1 cellular context compared by ENCODE assay signal in the genomic region with DNA sequence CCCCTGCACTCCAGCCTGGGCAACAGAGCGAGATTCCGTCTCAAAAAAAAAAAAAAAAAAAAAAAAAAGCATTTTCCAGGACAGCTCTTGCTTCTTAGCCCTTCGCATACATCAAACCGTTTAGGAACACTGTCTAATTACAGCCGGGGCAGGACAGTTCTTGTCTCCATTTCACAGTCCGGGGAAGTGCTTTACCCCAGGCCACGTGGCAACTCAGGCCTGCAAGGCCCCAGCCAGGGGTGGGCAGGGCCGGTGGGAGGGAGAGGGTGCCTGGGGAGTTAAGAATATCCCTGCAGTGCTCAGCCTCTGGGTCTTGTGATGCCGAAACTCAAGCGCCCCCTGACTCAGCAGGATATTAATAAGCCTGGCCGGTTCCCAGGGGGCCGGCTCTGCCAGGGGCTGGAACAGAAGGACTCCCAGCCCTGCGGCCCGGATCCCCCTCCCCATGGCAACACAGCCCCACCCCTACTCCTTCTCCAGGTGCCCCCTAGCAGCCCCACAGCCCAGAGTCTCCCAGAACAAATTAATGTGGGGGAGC.
A peak's percentile ranks its signal among the peaks of the same experiment; 100 is the strongest.
TF ChIP-seq lines count a peak whose summit lies in the region.

No MANE protein-coding gene starts in this region.

TF ChIP-seq in K562, 482 proteins besides CTCF, POLR2A, EP300 and RAD21 (continues in another document):
- TF ChIP-seq PPARD (CRISPR knock-in tag; IDR thresholded peaks at IDR 0.05) (no peak), RBM15 (IDR thresholded peaks at IDR 0.05; ENCODE audit: insufficient read depth, low read length) (no peak), TOE1 (IDR thresholded peaks at IDR 0.05; ENCODE audit: borderline replicate concordance) (no peak), TOE1 (CRISPR knock-in tag; IDR thresholded peaks at IDR 0.05; ENCODE audit: borderline replicate concordance, low read depth) (no peak), ZNF384 (IDR thresholded peaks at IDR 0.05; ENCODE audit: low read depth, low read length) (peak; percentile 50), KLF1 (tag; IDR thresholded peaks at IDR 0.05) (no peak), KDM4B (IDR thresholded peaks at IDR 0.05; ENCODE audit: borderline replicate concordance in 2 of 2, low read depth in 1 of 2) (no peak), HNRNPH1 (optimal IDR thresholded peaks at IDR 0.05; ENCODE audit: low read depth, low read length) (no peak), BCOR (IDR thresholded peaks at IDR 0.05) (no peak), BRD9 (IDR thresholded peaks at IDR 0.05; ENCODE audit: low read depth, partially characterized antibody) (no peak), HDAC3 (IDR thresholded peaks at IDR 0.05; ENCODE audit: borderline replicate concordance, partially characterized antibody) (no peak), ARID1B (IDR thresholded peaks at IDR 0.05) (no peak), ZFP36 (IDR thresholded peaks at IDR 0.05; ENCODE audit: low read depth, low read length, partially characterized antibody) (no peak), L3MBTL2 (IDR thresholded peaks at IDR 0.05) (peak; percentile 48; the same call in 1 of the 2 replicates), ZNF121 (CRISPR knock-in tag; conservative IDR thresholded peaks at IDR 0.05) (no peak), ZFX (CRISPR knock-in tag; IDR thresholded peaks at IDR 0.05) (peak; percentile 56), ZNF785 (CRISPR knock-in tag; IDR thresholded peaks at IDR 0.05) (no peak), GABPB2 (CRISPR knock-in tag; conservative IDR thresholded peaks at IDR 0.05) (no peak), TGIF2 (CRISPR knock-in tag; IDR thresholded peaks at IDR 0.05) (no peak), SRSF1 (IDR thresholded peaks at IDR 0.05; ENCODE audit: low read depth, low read length) (no peak), ZNF316 (IDR thresholded peaks at IDR 0.05) (peak; percentile 67)
- TF ChIP-seq, protein P1, sequence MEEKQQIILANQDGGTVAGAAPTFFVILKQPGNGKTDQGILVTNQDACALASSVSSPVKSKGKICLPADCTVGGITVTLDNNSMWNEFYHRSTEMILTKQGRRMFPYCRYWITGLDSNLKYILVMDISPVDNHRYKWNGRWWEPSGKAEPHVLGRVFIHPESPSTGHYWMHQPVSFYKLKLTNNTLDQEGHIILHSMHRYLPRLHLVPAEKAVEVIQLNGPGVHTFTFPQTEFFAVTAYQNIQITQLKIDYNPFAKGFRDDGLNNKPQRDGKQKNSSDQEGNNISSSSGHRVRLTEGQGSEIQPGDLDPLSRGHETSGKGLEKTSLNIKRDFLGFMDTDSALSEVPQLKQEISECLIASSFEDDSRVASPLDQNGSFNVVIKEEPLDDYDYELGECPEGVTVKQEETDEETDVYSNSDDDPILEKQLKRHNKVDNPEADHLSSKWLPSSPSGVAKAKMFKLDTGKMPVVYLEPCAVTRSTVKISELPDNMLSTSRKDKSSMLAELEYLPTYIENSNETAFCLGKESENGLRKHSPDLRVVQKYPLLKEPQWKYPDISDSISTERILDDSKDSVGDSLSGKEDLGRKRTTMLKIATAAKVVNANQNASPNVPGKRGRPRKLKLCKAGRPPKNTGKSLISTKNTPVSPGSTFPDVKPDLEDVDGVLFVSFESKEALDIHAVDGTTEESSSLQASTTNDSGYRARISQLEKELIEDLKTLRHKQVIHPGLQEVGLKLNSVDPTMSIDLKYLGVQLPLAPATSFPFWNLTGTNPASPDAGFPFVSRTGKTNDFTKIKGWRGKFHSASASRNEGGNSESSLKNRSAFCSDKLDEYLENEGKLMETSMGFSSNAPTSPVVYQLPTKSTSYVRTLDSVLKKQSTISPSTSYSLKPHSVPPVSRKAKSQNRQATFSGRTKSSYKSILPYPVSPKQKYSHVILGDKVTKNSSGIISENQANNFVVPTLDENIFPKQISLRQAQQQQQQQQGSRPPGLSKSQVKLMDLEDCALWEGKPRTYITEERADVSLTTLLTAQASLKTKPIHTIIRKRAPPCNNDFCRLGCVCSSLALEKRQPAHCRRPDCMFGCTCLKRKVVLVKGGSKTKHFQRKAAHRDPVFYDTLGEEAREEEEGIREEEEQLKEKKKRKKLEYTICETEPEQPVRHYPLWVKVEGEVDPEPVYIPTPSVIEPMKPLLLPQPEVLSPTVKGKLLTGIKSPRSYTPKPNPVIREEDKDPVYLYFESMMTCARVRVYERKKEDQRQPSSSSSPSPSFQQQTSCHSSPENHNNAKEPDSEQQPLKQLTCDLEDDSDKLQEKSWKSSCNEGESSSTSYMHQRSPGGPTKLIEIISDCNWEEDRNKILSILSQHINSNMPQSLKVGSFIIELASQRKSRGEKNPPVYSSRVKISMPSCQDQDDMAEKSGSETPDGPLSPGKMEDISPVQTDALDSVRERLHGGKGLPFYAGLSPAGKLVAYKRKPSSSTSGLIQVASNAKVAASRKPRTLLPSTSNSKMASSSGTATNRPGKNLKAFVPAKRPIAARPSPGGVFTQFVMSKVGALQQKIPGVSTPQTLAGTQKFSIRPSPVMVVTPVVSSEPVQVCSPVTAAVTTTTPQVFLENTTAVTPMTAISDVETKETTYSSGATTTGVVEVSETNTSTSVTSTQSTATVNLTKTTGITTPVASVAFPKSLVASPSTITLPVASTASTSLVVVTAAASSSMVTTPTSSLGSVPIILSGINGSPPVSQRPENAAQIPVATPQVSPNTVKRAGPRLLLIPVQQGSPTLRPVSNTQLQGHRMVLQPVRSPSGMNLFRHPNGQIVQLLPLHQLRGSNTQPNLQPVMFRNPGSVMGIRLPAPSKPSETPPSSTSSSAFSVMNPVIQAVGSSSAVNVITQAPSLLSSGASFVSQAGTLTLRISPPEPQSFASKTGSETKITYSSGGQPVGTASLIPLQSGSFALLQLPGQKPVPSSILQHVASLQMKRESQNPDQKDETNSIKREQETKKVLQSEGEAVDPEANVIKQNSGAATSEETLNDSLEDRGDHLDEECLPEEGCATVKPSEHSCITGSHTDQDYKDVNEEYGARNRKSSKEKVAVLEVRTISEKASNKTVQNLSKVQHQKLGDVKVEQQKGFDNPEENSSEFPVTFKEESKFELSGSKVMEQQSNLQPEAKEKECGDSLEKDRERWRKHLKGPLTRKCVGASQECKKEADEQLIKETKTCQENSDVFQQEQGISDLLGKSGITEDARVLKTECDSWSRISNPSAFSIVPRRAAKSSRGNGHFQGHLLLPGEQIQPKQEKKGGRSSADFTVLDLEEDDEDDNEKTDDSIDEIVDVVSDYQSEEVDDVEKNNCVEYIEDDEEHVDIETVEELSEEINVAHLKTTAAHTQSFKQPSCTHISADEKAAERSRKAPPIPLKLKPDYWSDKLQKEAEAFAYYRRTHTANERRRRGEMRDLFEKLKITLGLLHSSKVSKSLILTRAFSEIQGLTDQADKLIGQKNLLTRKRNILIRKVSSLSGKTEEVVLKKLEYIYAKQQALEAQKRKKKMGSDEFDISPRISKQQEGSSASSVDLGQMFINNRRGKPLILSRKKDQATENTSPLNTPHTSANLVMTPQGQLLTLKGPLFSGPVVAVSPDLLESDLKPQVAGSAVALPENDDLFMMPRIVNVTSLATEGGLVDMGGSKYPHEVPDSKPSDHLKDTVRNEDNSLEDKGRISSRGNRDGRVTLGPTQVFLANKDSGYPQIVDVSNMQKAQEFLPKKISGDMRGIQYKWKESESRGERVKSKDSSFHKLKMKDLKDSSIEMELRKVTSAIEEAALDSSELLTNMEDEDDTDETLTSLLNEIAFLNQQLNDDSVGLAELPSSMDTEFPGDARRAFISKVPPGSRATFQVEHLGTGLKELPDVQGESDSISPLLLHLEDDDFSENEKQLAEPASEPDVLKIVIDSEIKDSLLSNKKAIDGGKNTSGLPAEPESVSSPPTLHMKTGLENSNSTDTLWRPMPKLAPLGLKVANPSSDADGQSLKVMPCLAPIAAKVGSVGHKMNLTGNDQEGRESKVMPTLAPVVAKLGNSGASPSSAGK (IDR thresholded peaks at IDR 0.05) = peak; percentile 41
- TF ChIP-seq, protein P2, sequence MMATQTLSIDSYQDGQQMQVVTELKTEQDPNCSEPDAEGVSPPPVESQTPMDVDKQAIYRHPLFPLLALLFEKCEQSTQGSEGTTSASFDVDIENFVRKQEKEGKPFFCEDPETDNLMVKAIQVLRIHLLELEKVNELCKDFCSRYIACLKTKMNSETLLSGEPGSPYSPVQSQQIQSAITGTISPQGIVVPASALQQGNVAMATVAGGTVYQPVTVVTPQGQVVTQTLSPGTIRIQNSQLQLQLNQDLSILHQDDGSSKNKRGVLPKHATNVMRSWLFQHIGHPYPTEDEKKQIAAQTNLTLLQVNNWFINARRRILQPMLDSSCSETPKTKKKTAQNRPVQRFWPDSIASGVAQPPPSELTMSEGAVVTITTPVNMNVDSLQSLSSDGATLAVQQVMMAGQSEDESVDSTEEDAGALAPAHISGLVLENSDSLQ (IDR thresholded peaks at IDR 0.05) = no peak
- TF ChIP-seq, protein P3, sequence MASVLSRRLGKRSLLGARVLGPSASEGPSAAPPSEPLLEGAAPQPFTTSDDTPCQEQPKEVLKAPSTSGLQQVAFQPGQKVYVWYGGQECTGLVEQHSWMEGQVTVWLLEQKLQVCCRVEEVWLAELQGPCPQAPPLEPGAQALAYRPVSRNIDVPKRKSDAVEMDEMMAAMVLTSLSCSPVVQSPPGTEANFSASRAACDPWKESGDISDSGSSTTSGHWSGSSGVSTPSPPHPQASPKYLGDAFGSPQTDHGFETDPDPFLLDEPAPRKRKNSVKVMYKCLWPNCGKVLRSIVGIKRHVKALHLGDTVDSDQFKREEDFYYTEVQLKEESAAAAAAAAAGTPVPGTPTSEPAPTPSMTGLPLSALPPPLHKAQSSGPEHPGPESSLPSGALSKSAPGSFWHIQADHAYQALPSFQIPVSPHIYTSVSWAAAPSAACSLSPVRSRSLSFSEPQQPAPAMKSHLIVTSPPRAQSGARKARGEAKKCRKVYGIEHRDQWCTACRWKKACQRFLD (CRISPR knock-in tag; IDR thresholded peaks at IDR 0.05) = no peak
- TF ChIP-seq, protein P4, sequence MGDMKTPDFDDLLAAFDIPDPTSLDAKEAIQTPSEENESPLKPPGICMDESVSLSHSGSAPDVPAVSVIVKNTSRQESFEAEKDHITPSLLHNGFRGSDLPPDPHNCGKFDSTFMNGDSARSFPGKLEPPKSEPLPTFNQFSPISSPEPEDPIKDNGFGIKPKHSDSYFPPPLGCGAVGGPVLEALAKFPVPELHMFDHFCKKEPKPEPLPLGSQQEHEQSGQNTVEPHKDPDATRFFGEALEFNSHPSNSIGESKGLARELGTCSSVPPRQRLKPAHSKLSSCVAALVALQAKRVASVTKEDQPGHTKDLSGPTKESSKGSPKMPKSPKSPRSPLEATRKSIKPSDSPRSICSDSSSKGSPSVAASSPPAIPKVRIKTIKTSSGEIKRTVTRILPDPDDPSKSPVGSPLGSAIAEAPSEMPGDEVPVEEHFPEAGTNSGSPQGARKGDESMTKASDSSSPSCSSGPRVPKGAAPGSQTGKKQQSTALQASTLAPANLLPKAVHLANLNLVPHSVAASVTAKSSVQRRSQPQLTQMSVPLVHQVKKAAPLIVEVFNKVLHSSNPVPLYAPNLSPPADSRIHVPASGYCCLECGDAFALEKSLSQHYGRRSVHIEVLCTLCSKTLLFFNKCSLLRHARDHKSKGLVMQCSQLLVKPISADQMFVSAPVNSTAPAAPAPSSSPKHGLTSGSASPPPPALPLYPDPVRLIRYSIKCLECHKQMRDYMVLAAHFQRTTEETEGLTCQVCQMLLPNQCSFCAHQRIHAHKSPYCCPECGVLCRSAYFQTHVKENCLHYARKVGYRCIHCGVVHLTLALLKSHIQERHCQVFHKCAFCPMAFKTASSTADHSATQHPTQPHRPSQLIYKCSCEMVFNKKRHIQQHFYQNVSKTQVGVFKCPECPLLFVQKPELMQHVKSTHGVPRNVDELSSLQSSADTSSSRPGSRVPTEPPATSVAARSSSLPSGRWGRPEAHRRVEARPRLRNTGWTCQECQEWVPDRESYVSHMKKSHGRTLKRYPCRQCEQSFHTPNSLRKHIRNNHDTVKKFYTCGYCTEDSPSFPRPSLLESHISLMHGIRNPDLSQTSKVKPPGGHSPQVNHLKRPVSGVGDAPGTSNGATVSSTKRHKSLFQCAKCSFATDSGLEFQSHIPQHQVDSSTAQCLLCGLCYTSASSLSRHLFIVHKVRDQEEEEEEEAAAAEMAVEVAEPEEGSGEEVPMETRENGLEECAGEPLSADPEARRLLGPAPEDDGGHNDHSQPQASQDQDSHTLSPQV (IDR thresholded peaks at IDR 0.05) = peak; percentile 55; the same call in 1 of the 2 replicates
- TF ChIP-seq, protein P5, sequence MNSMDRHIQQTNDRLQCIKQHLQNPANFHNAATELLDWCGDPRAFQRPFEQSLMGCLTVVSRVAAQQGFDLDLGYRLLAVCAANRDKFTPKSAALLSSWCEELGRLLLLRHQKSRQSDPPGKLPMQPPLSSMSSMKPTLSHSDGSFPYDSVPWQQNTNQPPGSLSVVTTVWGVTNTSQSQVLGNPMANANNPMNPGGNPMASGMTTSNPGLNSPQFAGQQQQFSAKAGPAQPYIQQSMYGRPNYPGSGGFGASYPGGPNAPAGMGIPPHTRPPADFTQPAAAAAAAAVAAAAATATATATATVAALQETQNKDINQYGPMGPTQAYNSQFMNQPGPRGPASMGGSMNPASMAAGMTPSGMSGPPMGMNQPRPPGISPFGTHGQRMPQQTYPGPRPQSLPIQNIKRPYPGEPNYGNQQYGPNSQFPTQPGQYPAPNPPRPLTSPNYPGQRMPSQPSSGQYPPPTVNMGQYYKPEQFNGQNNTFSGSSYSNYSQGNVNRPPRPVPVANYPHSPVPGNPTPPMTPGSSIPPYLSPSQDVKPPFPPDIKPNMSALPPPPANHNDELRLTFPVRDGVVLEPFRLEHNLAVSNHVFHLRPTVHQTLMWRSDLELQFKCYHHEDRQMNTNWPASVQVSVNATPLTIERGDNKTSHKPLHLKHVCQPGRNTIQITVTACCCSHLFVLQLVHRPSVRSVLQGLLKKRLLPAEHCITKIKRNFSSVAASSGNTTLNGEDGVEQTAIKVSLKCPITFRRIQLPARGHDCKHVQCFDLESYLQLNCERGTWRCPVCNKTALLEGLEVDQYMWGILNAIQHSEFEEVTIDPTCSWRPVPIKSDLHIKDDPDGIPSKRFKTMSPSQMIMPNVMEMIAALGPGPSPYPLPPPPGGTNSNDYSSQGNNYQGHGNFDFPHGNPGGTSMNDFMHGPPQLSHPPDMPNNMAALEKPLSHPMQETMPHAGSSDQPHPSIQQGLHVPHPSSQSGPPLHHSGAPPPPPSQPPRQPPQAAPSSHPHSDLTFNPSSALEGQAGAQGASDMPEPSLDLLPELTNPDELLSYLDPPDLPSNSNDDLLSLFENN (IDR thresholded peaks at IDR 0.05; ENCODE audit: low read depth in 2 of 2, low read length in 2 of 2) = no peak
- TF ChIP-seq, protein P6, sequence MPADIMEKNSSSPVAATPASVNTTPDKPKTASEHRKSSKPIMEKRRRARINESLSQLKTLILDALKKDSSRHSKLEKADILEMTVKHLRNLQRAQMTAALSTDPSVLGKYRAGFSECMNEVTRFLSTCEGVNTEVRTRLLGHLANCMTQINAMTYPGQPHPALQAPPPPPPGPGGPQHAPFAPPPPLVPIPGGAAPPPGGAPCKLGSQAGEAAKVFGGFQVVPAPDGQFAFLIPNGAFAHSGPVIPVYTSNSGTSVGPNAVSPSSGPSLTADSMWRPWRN (IDR thresholded peaks at IDR 0.05; ENCODE audit: low read depth) = no peak
